ENCODE assay signal across 20 cellular contexts in genomic region chr5:35876454-35876853, GRCh38. TPM values are rescaled to one million over a fixed set of nuclear protein-coding genes. Genes with fewer than 3 reads are reported as not detected.
DNase-seq lines count a peak whose midpoint lies in the region; ATAC-seq, FAIRE-seq and TF ChIP-seq lines count a peak whose summit lies in the region.
"Had no signal": no experiment of that assay in that cellular context is flagged by ENCODE, and none has a peak within 500 bp of the region (broad histone marks: within the 10 kb centered on the region; RNA-seq: fewer than 3 reads in every experiment).

No MANE protein-coding gene starts in this region.

- H3K27ac ChIP-seq in suprapubic skin = no peak overlapping the region
- H3K27ac ChIP-seq: left lung, thyroid gland had no signal

- DNase-seq in NOMO-1 treated with DMSO at 0.1 percent for 48 hours (lab: John Stamatoyannopoulos, UW; ENCODE audit: unreplicated experiment) = peak; percentile 15
- DNase-seq in NOMO-1 treated with dmso at 0.1 percent for 144 hours (lab: John Stamatoyannopoulos, UW; ENCODE audit: unreplicated experiment) = no peak
- peak; percentile 55 for DNase-seq in RCC 7860 (ENCODE audit: low spot score)
- peak; percentile 43 for DNase-seq in fibroblast of mammary gland (ENCODE audit: low read depth)
- no peak for DNase-seq in DMS153 (lab: John Stamatoyannopoulos, UW)
- DNase-seq in suprapubic skin (ENCODE audit: low spot score in 2 of 2) = no peak
- no peak for DNase-seq in GM10266 (ENCODE audit: extremely low spot score)
- DNase-seq: 8988T; activated B cell treated with CpG ODN at 0.5 μM for 24 hours; activated effector memory CD4-positive, alpha-beta T cell treated with Interleukin-2 at 50 U/mL for 16 hours; caudate nucleus; hippocampal formation; left lung; NCI-H748 treated with DMSO at 0.1 percent for 48 hours; SIG-M5; thyroid gland had no signal

- FAIRE-seq in RCC 7860 (lab: Jason Lieb, UNC) = peak; percentile 51
- FAIRE-seq: D721Med had no signal

- H3K4me3 ChIP-seq in fibroblast of mammary gland (ENCODE audit: control insufficient read depth, low read depth, low read length) = no peak overlapping the region
- no peak overlapping the region for H3K4me3 ChIP-seq in suprapubic skin
- H3K4me3 ChIP-seq: HAP-1, left lung, thyroid gland had no signal

- TF ChIP-seq EP300 in suprapubic skin (IDR thresholded peaks at IDR 0.05) = no peak

- no peaks in the 10 kb centered on the region for H3K36me3 ChIP-seq in suprapubic skin
- H3K36me3 ChIP-seq: HAP-1, thyroid gland had no signal

- no peak for TF ChIP-seq POLR2A in suprapubic skin (IDR thresholded peaks at IDR 0.05)

- 84% methylated on average over 2 of the region's 2 CpGs for WGBS in suprapubic skin

- TF ChIP-seq CTCF in fibroblast of mammary gland (conservative IDR thresholded peaks at IDR 0.05; ENCODE audit: control insufficient read depth, insufficient read depth, low read depth, low read length) = no peak
- no peak for TF ChIP-seq CTCF in suprapubic skin (IDR thresholded peaks at IDR 0.05)
- TF ChIP-seq CTCF in GM10266 (IDR thresholded peaks at IDR 0.05; ENCODE audit: control insufficient read depth, insufficient read depth, low read depth, missing control alignments) = no peak

- H3K27me3 ChIP-seq in suprapubic skin = no peaks in the 10 kb centered on the region
- H3K27me3 ChIP-seq: left lung, thyroid gland had no signal

- peaks cover 4% of the 10 kb centered on the region for H3K4me1 ChIP-seq in suprapubic skin
- H3K4me1 ChIP-seq: HAP-1, thyroid gland had no signal

- no peaks in the 10 kb centered on the region for H3K9me3 ChIP-seq in suprapubic skin
- H3K9me3 ChIP-seq: HAP-1, left lung, thyroid gland had no signal

- peak; percentile 53 for ATAC-seq in GM19328 (IDR thresholded peaks at IDR 0.05; ENCODE audit: unreplicated experiment)

RNA-seq across cellular contexts. Expression of gene IL7R, which starts 19.8 kb away (rescaled TPM):
- 1 to 10 TPM in 3 of 4 donors, under 1 TPM in 1; 0.73 to 7.1 (median 4.2) TPM for total RNA-seq in suprapubic skin
- total RNA-seq: neural crest cell had no signal

Comparison
In these comparisons a context has a peak if more than half of its experiments do, and no peak if none do; other contexts are left out.
1. DNase-seq: peak in NOMO-1 treated with DMSO at 0.1 percent for 48 hours (single experiment), RCC 7860 (single experiment) and fibroblast of mammary gland (single experiment); none in NOMO-1 treated with dmso at 0.1 percent for 144 hours (single experiment), DMS153 (single experiment), suprapubic skin (0 of 2) and GM10266 (single experiment).